In genomic region chr12:48859607-48860006, GRCh38 we compare ENCODE assay signal across 26 cellular contexts.
"Had no signal": no experiment of that assay in that cellular context is flagged by ENCODE, and none has a peak within 500 bp of the region (broad histone marks: within the 10 kb centered on the region; RNA-seq: fewer than 3 reads in every experiment).

No MANE protein-coding gene starts in this region.

- H3K27ac ChIP-seq: stomach, suprapubic skin, thoracic aorta, thyroid gland, tibial artery, tibial nerve, transverse colon, upper lobe of left lung, upper lobe of right lung, uterus, vagina had no signal

- H3K4me3 ChIP-seq: stomach, suprapubic skin, thoracic aorta, thyroid gland, tibial artery, tibial nerve, transverse colon, upper lobe of left lung, upper lobe of right lung, uterus, vagina had no signal

- H3K9me3 ChIP-seq: stomach, suprapubic skin, thoracic aorta, thyroid gland, tibial artery, tibial nerve, transverse colon, upper lobe of left lung, upper lobe of right lung, uterus, vagina had no signal

- H3K27me3 ChIP-seq: thyroid gland, upper lobe of left lung, upper lobe of right lung, uterus, vagina had no signal

- DNase-seq: stimulated activated CD4-positive, alpha-beta T cell treated with anti-CD3 and anti-CD28 coated beads, Interleukin-2, amount 100 ng/mL, for 48 hours; stimulated activated CD4-positive, alpha-beta T cell treated with anti-CD3 and anti-CD28 coated beads, Interleukin-4, amount 100 ng/mL, for 1 hour; stimulated activated CD4-positive, alpha-beta T cell treated with anti-CD3 and anti-CD28 coated beads, Interleukin-4, amount 100 ng/mL, for 24 hours; stimulated activated CD4-positive, alpha-beta T cell treated with anti-CD3 and anti-CD28 coated beads, Interleukin-4, amount 100 ng/mL, for 4 hours; stimulated activated CD8-positive, alpha-beta memory T cell treated with anti-CD3 and anti-CD28 coated beads, Interleukin-4, amount 100 ng/mL, for 48 hours; stimulated activated naive B cell treated with anti-CD40 and anti-IgM and Interleukin-4, amounts not matched to agents 10 μg/mL and 1 μg/mL and 100 μg/mL, for 72 hours; stimulated activated naive CD4-positive, alpha-beta T cell; stimulated activated naive CD4-positive, alpha-beta T cell treated with Interleukin-2 at 50 U/mL for 16 hours; stimulated activated naive CD8-positive, alpha-beta T cell treated with anti-CD3 and anti-CD28 coated beads, Interleukin-15, amount 100 ng/mL, for 72 hours; stimulated activated naive CD8-positive, alpha-beta T cell treated with anti-CD3 and anti-CD28 coated beads, Interleukin-15, Interleukin-2, amounts not matched to agents 100 U/mL and 50 U/mL, for 24 hours; stomach; substantia nigra; thyroid gland; tibial artery; transverse colon; trophoblast cell; upper lobe of left lung; upper lobe of right lung; uterus had no signal

- H3K4me1 ChIP-seq: thyroid gland, uterus had no signal

- FAIRE-seq: urothelium cell line had no signal

- H3K36me3 ChIP-seq: suprapubic skin, thoracic aorta, thyroid gland, tibial nerve, transverse colon, upper lobe of right lung, uterus, vagina had no signal

- ATAC-seq: stimulated activated effector memory CD8-positive, alpha-beta T cell treated with anti-CD3 and anti-CD28 coated beads, Interleukin-12 subunit alpha, Interleukin-12 subunit beta, amount 100 ng/mL, for 72 hours; stimulated activated memory B cell treated with anti-CD40 and anti-IgM and Interleukin-4, amounts not matched to agents 10 μg/mL and 1 μg/mL and 100 μg/mL, for 72 hours; stimulated activated naive B cell treated with anti-CD40 and anti-IgM and Interleukin-4, amounts not matched to agents 10 μg/mL and 1 μg/mL and 100 μg/mL, for 72 hours; stimulated activated naive CD8-positive, alpha-beta T cell treated with anti-CD3 and anti-CD28 coated beads, Interleukin-15, amount 100 ng/mL, for 72 hours; stimulated activated naive CD8-positive, alpha-beta T cell treated with anti-CD3 and anti-CD28 coated beads, Interleukin-15, Interleukin-2, amounts not matched to agents 100 U/mL and 50 U/mL, for 24 hours; upper lobe of right lung had no signal
